27 cellular contexts compared by ENCODE assay signal in the genomic region with DNA sequence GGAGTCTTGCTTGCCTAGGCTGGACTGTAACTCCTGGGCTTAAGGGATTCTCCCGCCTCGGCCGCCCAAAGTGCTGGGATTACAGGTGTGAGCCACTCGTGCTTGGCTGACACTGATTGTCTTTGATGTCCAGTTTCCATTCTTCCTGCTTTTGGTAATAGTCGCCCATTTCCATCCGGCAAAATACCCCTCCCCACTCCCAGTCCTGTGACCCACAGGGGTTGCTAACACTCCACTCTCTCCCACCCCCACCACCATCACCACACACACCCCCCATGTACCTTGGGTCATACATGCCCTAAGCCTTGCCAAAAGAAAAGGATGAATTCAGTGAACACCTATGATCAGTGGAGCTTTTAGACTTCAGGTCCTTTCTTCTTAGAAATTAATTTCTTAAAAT.
"Had no signal": no experiment of that assay in that cellular context is flagged by ENCODE, and none has a peak within 500 bp of the region (broad histone marks: within the 10 kb centered on the region; RNA-seq: fewer than 3 reads in every experiment).

No MANE protein-coding gene starts in this region.

- H3K4me1 Mint-ChIP-seq: naive thymus-derived CD8-positive, alpha-beta T cell; stimulated activated effector memory CD8-positive, alpha-beta T cell treated with anti-CD3 and anti-CD28 coated beads, Interleukin-12 subunit alpha, Interleukin-12 subunit beta, amount 100 ng/mL, for 72 hours; stimulated activated naive B cell treated with anti-CD40 and anti-IgM and Interleukin-4, amounts not matched to agents 10 μg/mL and 1 μg/mL and 100 μg/mL, for 72 hours had no signal

- H3K9me3 Mint-ChIP-seq: natural killer cell treated with Interleukin-12 subunit alpha and Interleukin-12 subunit beta and Interleukin-15 and Interleukin-18, amount 100 ng/mL, for 72 hours; stimulated activated effector memory CD8-positive, alpha-beta T cell treated with anti-CD3 and anti-CD28 coated beads, Interleukin-12 subunit alpha, Interleukin-12 subunit beta, amount 100 ng/mL, for 72 hours; stimulated activated naive CD8-positive, alpha-beta T cell treated with anti-CD3 and anti-CD28 coated beads, Interleukin-15, Interleukin-2, amounts not matched to agents 100 ng/mL and 50 ng/mL, for 24 hours had no signal

- H3K27ac Mint-ChIP-seq: naive thymus-derived CD8-positive, alpha-beta T cell; natural killer cell treated with Interleukin-12 subunit alpha and Interleukin-12 subunit beta and Interleukin-15 and Interleukin-18, amount 100 ng/mL, for 72 hours; neural progenitor cell; progenitor cell of endocrine pancreas; stimulated activated effector memory CD8-positive, alpha-beta T cell treated with anti-CD3 and anti-CD28 coated beads, Interleukin-12 subunit alpha, Interleukin-12 subunit beta, amount 100 ng/mL, for 72 hours; stimulated activated naive B cell treated with anti-CD40 and anti-IgM and Interleukin-4, amounts not matched to agents 10 μg/mL and 1 μg/mL and 100 μg/mL, for 72 hours; stimulated activated naive CD8-positive, alpha-beta T cell treated with anti-CD3 and anti-CD28 coated beads, Interleukin-15, Interleukin-2, amounts not matched to agents 100 ng/mL and 50 ng/mL, for 24 hours; type B pancreatic cell had no signal

- DNase-seq: naive thymus-derived CD8-positive, alpha-beta T cell; occipital lobe; ovary; posterior cingulate gyrus; psoas muscle; right cardiac atrium; right lobe of liver; sigmoid colon; small intestine; stimulated activated CD4-positive, alpha-beta T cell treated with anti-CD3 and anti-CD28 coated beads, Interleukin-15, amount 100 ng/mL, for 24 hours; stimulated activated CD4-positive, alpha-beta T cell treated with anti-CD3 and anti-CD28 coated beads, Interleukin-2, amount 100 ng/mL, for 24 hours; stimulated activated CD4-positive, alpha-beta T cell treated with anti-CD3 and anti-CD28 coated beads, Interleukin-2, amount 100 ng/mL, for 48 hours; stimulated activated CD4-positive, alpha-beta T cell treated with anti-CD3 and anti-CD28 coated beads, Interleukin-4, amount 100 ng/mL, for 24 hours; stimulated activated naive B cell treated with anti-CD40 and anti-IgM and Interleukin-4, amounts not matched to agents 10 μg/mL and 1 μg/mL and 100 μg/mL, for 72 hours; stimulated activated naive CD4-positive, alpha-beta T cell treated with Interleukin-2 at 50 U/mL for 16 hours; stomach; tibial artery; transverse colon; upper lobe of right lung; uterus had no signal

- H3K27me3 Mint-ChIP-seq: progenitor cell of endocrine pancreas, type B pancreatic cell had no signal

- ATAC-seq: naive thymus-derived CD8-positive, alpha-beta T cell; natural killer cell treated with Interleukin-12 subunit alpha and Interleukin-12 subunit beta and Interleukin-15 and Interleukin-18, amount 100 ng/mL, for 72 hours; psoas muscle; right cardiac atrium; right lobe of liver; stimulated activated effector memory CD8-positive, alpha-beta T cell treated with anti-CD3 and anti-CD28 coated beads, Interleukin-12 subunit alpha, Interleukin-12 subunit beta, amount 100 ng/mL, for 72 hours; stimulated activated naive B cell treated with anti-CD40 and anti-IgM and Interleukin-4, amounts not matched to agents 10 μg/mL and 1 μg/mL and 100 μg/mL, for 72 hours; upper lobe of right lung had no signal

- H3K36me3 Mint-ChIP-seq: naive thymus-derived CD8-positive, alpha-beta T cell; natural killer cell treated with Interleukin-12 subunit alpha and Interleukin-12 subunit beta and Interleukin-15 and Interleukin-18, amount 100 ng/mL, for 72 hours; neural progenitor cell; stimulated activated effector memory CD8-positive, alpha-beta T cell treated with anti-CD3 and anti-CD28 coated beads, Interleukin-12 subunit alpha, Interleukin-12 subunit beta, amount 100 ng/mL, for 72 hours; type B pancreatic cell had no signal

- H3K27ac ChIP-seq: neural progenitor cell, ovary, parathyroid adenoma, psoas muscle, right lobe of liver, sigmoid colon, stomach, transverse colon, upper lobe of right lung, uterus had no signal

- H3K36me3 ChIP-seq: neural progenitor cell, ovary, right lobe of liver, sigmoid colon, stomach, tibial artery, transverse colon, upper lobe of right lung, uterus had no signal

- H3K4me1 ChIP-seq: neural progenitor cell, psoas muscle, right lobe of liver, transverse colon, upper lobe of right lung had no signal

- H3K9me3 ChIP-seq: ovary, psoas muscle, right lobe of liver, tibial artery, transverse colon, upper lobe of right lung, uterus had no signal

- H3K4me3 ChIP-seq: neural progenitor cell, ovary, psoas muscle, right lobe of liver, sigmoid colon, stomach, tibial artery, transverse colon, upper lobe of right lung, uterus had no signal

- H3K27me3 ChIP-seq: neural progenitor cell, ovary, right lobe of liver, sigmoid colon, stomach, tibial artery, transverse colon, upper lobe of right lung, uterus had no signal

- H3K4me3 Mint-ChIP-seq: naive thymus-derived CD8-positive, alpha-beta T cell; natural killer cell treated with Interleukin-12 subunit alpha and Interleukin-12 subunit beta and Interleukin-15 and Interleukin-18, amount 100 ng/mL, for 72 hours; neural progenitor cell; stimulated activated effector memory CD8-positive, alpha-beta T cell treated with anti-CD3 and anti-CD28 coated beads, Interleukin-12 subunit alpha, Interleukin-12 subunit beta, amount 100 ng/mL, for 72 hours; stimulated activated naive B cell treated with anti-CD40 and anti-IgM and Interleukin-4, amounts not matched to agents 10 μg/mL and 1 μg/mL and 100 μg/mL, for 72 hours; stimulated activated naive CD8-positive, alpha-beta T cell treated with anti-CD3 and anti-CD28 coated beads, Interleukin-15, Interleukin-2, amounts not matched to agents 100 ng/mL and 50 ng/mL, for 24 hours; type B pancreatic cell had no signal
